Comparison of ENCODE assay signal across 11 cellular contexts in the genomic region with DNA sequence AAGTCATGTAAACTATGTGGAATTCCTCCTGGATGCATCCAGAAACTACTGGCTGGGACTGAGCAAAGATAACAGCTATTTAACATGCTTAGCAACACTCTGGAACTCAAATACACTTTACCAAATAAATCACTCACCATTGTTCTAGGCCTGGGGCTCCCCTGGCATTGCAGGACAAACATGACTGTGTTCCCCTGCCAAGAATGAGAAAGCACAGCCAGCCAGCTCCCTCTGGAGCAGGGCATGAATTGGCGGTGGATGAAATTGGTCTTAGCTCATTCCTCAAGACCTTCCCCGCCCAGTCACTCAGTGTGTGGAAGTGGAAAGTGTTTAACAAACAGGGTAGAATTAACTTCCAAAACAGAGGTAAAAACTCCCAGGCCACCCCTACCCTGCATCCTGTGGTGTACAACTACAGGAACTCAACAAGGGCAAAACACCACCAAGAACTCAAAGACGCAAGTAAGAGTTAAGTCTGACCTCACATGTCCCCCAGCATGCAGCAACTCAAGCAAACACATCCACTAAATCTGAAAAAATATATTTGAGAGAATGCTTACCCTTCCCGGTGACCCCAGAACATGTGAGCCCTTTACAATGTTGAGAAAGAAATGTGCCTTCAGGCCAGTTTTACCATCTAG. TPM values are rescaled to one million over a fixed set of nuclear protein-coding genes. Genes with fewer than 3 reads are reported as not detected.
DNase-seq lines count a peak whose midpoint lies in the region; ATAC-seq and TF ChIP-seq lines count a peak whose summit lies in the region.
"Had no signal": no experiment of that assay in that cellular context is flagged by ENCODE, and none has a peak within 500 bp of the region (broad histone marks: within the 10 kb centered on the region; RNA-seq: fewer than 3 reads in every experiment).

No MANE protein-coding gene starts in this region.

- no peaks in the 10 kb centered on the region for H3K9me3 ChIP-seq in CD4-positive, alpha-beta T cell (ENCODE audit: control insufficient read depth, low read length)
- H3K9me3 ChIP-seq: tibial artery had no signal

- POLR2A ChIA-PET in MCF 10A (lab: Yijun Ruan, JAX): interaction anchor here (0.8 to 1.8 kb wide), 7 partner anchors 11 to 110 kb away, joined by 3 to 5 read pairs (median 3); a partner anchor contains a TSS
- POLR2A ChIA-PET in CD4-positive, alpha-beta T cell (lab: Charles Lee): interaction anchor here (0.9 kb wide), 1 partner anchor 19 kb away, joined by 3 read pairs; no protein-coding TSS in a partner anchor

- H3K27ac Mint-ChIP-seq in MCF 10A (ENCODE audit: low read depth, unreplicated experiment): no peak overlapping the region
- no peak overlapping the region for H3K27ac Mint-ChIP-seq in CD4-positive, alpha-beta T cell
- no peak overlapping the region for H3K27ac Mint-ChIP-seq in activated naive CD8-positive, alpha-beta T cell treated with anti-CD3 and anti-CD28 coated beads for 36 hours
- H3K27ac Mint-ChIP-seq: progenitor cell of endocrine pancreas had no signal

- no TSS peak for BruUV-seq in MCF 10A (replicated peaks; lab: Mats Ljungman, UMichigan)

- H3K9me3 Mint-ChIP-seq in MCF 10A (ENCODE audit: unreplicated experiment): no peaks in the 10 kb centered on the region
- H3K9me3 Mint-ChIP-seq in CD4-positive, alpha-beta T cell: peaks cover 3% of the 10 kb centered on the region
- no peaks in the 10 kb centered on the region for H3K9me3 Mint-ChIP-seq in activated naive CD8-positive, alpha-beta T cell treated with anti-CD3 and anti-CD28 coated beads for 36 hours

- no peak overlapping the region for H3K4me3 Mint-ChIP-seq in MCF 10A (ENCODE audit: unreplicated experiment)
- H3K4me3 Mint-ChIP-seq in CD4-positive, alpha-beta T cell: no peak overlapping the region
- H3K4me3 Mint-ChIP-seq in activated naive CD8-positive, alpha-beta T cell treated with anti-CD3 and anti-CD28 coated beads for 36 hours: no peak overlapping the region

- H3K27ac ChIP-seq in CD4-positive, alpha-beta T cell (ENCODE audit: low read depth, low read length): no peak overlapping the region

- peaks cover 12% of the 10 kb centered on the region for H3K4me1 Mint-ChIP-seq in MCF 10A (ENCODE audit: insufficient read depth, unreplicated experiment)
- no peaks in the 10 kb centered on the region for H3K4me1 Mint-ChIP-seq in CD4-positive, alpha-beta T cell (ENCODE audit: low read depth)
- H3K4me1 Mint-ChIP-seq in activated naive CD8-positive, alpha-beta T cell treated with anti-CD3 and anti-CD28 coated beads for 36 hours: no peaks in the 10 kb centered on the region

- TF ChIP-seq CTCF in MCF 10A (IDR thresholded peaks at IDR 0.05; ENCODE audit: unreplicated experiment): no peak
- TF ChIP-seq CTCF in CD4-positive, alpha-beta T cell (IDR thresholded peaks at IDR 0.05): no peak

- H3K36me3 Mint-ChIP-seq in MCF 10A (ENCODE audit: insufficient read depth, unreplicated experiment): no peaks in the 10 kb centered on the region
- no peaks in the 10 kb centered on the region for H3K36me3 Mint-ChIP-seq in CD4-positive, alpha-beta T cell (ENCODE audit: low read depth)
- H3K36me3 Mint-ChIP-seq in activated naive CD8-positive, alpha-beta T cell treated with anti-CD3 and anti-CD28 coated beads for 36 hours: no peaks in the 10 kb centered on the region

- intact Hi-C loops in MCF 10A (cut with micrococcal nuclease): no loop called here
- intact Hi-C loops in CD4-positive, alpha-beta T cell (cut with DNase I, micrococcal nuclease): no loop called here

- CTCF ChIA-PET in MCF 10A (lab: Yijun Ruan, JAX): interaction anchor here (1.0 to 1.5 kb wide), 2 partner anchors 9 to 19 kb away, joined by 3 to 8 read pairs; no protein-coding TSS in a partner anchor
- CTCF ChIA-PET in CD4-positive, alpha-beta T cell (lab: Charles Lee): no interaction called here

- H3K27me3 ChIP-seq in CD4-positive, alpha-beta T cell (ENCODE audit: control insufficient read depth, insufficient read depth, low read length): no peaks in the 10 kb centered on the region
- H3K27me3 ChIP-seq: tibial artery had no signal

- ATAC-seq in GM18873 (IDR thresholded peaks at IDR 0.05; ENCODE audit: low FRiP score, unreplicated experiment) (no peak), HG03175 (IDR thresholded peaks at IDR 0.05; ENCODE audit: unreplicated experiment) (no peak)
- no peak for ATAC-seq in CD4-positive, alpha-beta T cell (ENCODE audit: poor library complexity)

- no peaks in the 10 kb centered on the region for H3K27me3 Mint-ChIP-seq in MCF 10A (ENCODE audit: insufficient read depth, unreplicated experiment)
- H3K27me3 Mint-ChIP-seq in CD4-positive, alpha-beta T cell: peaks cover 8% of the 10 kb centered on the region
- peaks cover 12% of the 10 kb centered on the region for H3K27me3 Mint-ChIP-seq in activated naive CD8-positive, alpha-beta T cell treated with anti-CD3 and anti-CD28 coated beads for 36 hours
- H3K27me3 Mint-ChIP-seq: progenitor cell of endocrine pancreas had no signal

- peak; percentile 39 for DNase-seq in HCEC 1CT
- DNase-seq in MCF 10A (ENCODE audit: unreplicated experiment): peak; percentile 43
- DNase-seq in hippocampal formation (lab: John Stamatoyannopoulos, UW): peak; percentile 70 to 72
- peak; percentile 95 for DNase-seq in smooth muscle cell of the brain vasculature (ENCODE audit: low read depth, low spot score)
- no peak for DNase-seq in CD4-positive, alpha-beta T cell
- no peak for DNase-seq in activated naive CD8-positive, alpha-beta T cell treated with anti-CD3 and anti-CD28 coated beads for 36 hours
- DNase-seq: NCI-H2029 treated with DMSO at 0.1 percent for 48 hours had no signal

RNA-seq across cellular contexts. Expression of a gene that starts 58.4 kb away (rescaled TPM):
- total RNA-seq in MCF 10A (2022): 1.4 and 2.8 TPM in 2 replicates
- total RNA-seq in CD4-positive, alpha-beta T cell: not detected
- total RNA-seq in activated naive CD8-positive, alpha-beta T cell treated with anti-CD3 and anti-CD28 coated beads for 36 hours: not detected

Comparison
In these comparisons a context has a peak if more than half of its experiments do, and no peak if none do; other contexts are left out.
1. DNase-seq: peak in HCEC 1CT (single experiment), MCF 10A (single experiment), hippocampal formation (2 of 2) and smooth muscle cell of the brain vasculature (single experiment); none in CD4-positive, alpha-beta T cell (0 of 10) and activated naive CD8-positive, alpha-beta T cell treated with anti-CD3 and anti-CD28 coated beads for 36 hours (single experiment).